In genomic region chr6:104305206-104305605, GRCh38 we compare ENCODE assay signal across 32 cellular contexts.
"Had no signal": no experiment of that assay in that cellular context is flagged by ENCODE, and none has a peak within 500 bp of the region (broad histone marks: within the 10 kb centered on the region; RNA-seq: fewer than 3 reads in every experiment).

No MANE protein-coding gene starts in this region.

- H3K27me3 ChIP-seq: adrenal gland, ascending aorta, body of pancreas, brain microvascular endothelial cell, cardiac muscle cell had no signal

- H3K4me3 ChIP-seq: adrenal gland, ascending aorta, body of pancreas, breast epithelium, cardiac muscle cell had no signal

- H3K36me3 ChIP-seq: adrenal gland, ascending aorta, brain microvascular endothelial cell, breast epithelium, cardiac muscle cell had no signal

- H3K9me3 ChIP-seq: adrenal gland, ascending aorta, body of pancreas, breast epithelium had no signal

- H3K27ac ChIP-seq: adrenal gland, ascending aorta, body of pancreas, brain microvascular endothelial cell, breast epithelium, cardiac muscle cell had no signal

- DNase-seq: activated effector memory CD4-positive, alpha-beta T cell treated with anti-CD3 and anti-CD28 coated beads, Interleukin-2, amount 50 U/mL, for 16 hours; activated effector memory CD4-positive, alpha-beta T cell treated with Interleukin-2 at 50 U/mL for 16 hours; activated gamma-delta T cell; activated gamma-delta T cell treated with Interleukin-2 at 50 U/mL for 16 hours; activated naive CD4-positive, alpha-beta T cell; activated naive CD4-positive, alpha-beta T cell treated with anti-CD3 and anti-CD28 coated beads for 36 hours; activated naive CD4-positive, alpha-beta T cell treated with anti-CD3 and anti-CD28 coated beads, Interleukin-2, amount 10 ng/mL, durations not matched to agents 7 days and 5 days; activated naive CD4-positive, alpha-beta T cell treated with anti-CD3 and anti-CD28 coated beads, Interleukin-2, amount 50 U/mL, for 16 hours; activated naive CD4-positive, alpha-beta T cell treated with Interleukin-2 at 50 U/mL for 16 hours; activated naive CD8-positive, alpha-beta T cell treated with anti-CD3 and anti-CD28 coated beads for 36 hours; activated naive CD8-positive, alpha-beta T cell treated with anti-CD3 and anti-CD28 coated beads, Interleukin-2, amount 10 ng/mL, durations not matched to agents 7 days and 5 days; activated naive CD8-positive, alpha-beta T cell treated with anti-CD3 and anti-CD28 coated beads, Interleukin-2, amount 50 U/mL, for 24 hours; activated T-cell treated with anti-CD3 and anti-CD28 coated beads, Interleukin-2, amount 50 U/mL, for 1 hour; activated T-cell treated with anti-CD3 and anti-CD28 coated beads, Interleukin-2, amount 50 U/mL, for 24 hours; activated T-cell treated with anti-CD3 and anti-CD28 coated beads, Interleukin-2, amount 50 U/mL, for 4 hours; activated T-cell treated with anti-CD3 and anti-CD28 coated beads, Interleukin-2, amount 50 U/mL, for 48 hours; activated T-cell treated with anti-CD3 and anti-CD28 coated beads, Interleukin-2, amount 50 U/mL, for 72 hours; adrenal gland; amniotic stem cell; amygdala; anterior cingulate cortex; aorta; body of pancreas; brain microvascular endothelial cell; caudate nucleus; central memory CD4-positive, alpha-beta T cell; cerebellar nuclear complex had no signal

- H3K4me1 ChIP-seq: adrenal gland, ascending aorta, body of pancreas, breast epithelium had no signal

- ATAC-seq: activated naive CD4-positive, alpha-beta T cell treated with anti-CD3 and anti-CD28 coated beads, Interleukin-2, amount 50 U/mL, for 72 hours; activated naive CD8-positive, alpha-beta T cell treated with anti-CD3 and anti-CD28 coated beads, Interleukin-2, amount 50 U/mL, for 24 hours; activated T-cell treated with anti-CD3 and anti-CD28 coated beads, Interleukin-2, amount 50 U/mL, for 4 hours; activated T-cell treated with anti-CD3 and anti-CD28 coated beads, Interleukin-2, amount 50 U/mL, for 72 hours; activated T-helper 17 cell treated with anti-CD3 and anti-CD28 coated beads, Interleukin-2, amount 50 U/mL, for 72 hours; body of pancreas had no signal
